In genomic region chr4:80266267-80266901, GRCh38 we compare ENCODE assay signal across 1 cellular context.
A peak's percentile ranks its signal among the peaks of the same experiment; 100 is the strongest.
TF ChIP-seq lines count a peak whose summit lies in the region.

Gene FGF5 (plus strand): TSS chr4:80266664. CDS start chr4:80266825, 161 bp downstream.

TF ChIP-seq in HEK293, 187 proteins besides CTCF, POLR2A, EP300 and RAD21 (continued from another document and continues in another):
- TF ChIP-seq ZNF488 (tag by site-specific recombination; IDR thresholded peaks at IDR 0.05) (no peak), ZNF585B (tag by site-specific recombination; IDR thresholded peaks at IDR 0.05) (no peak), MZF1 (tag by site-specific recombination; IDR thresholded peaks at IDR 0.05; ENCODE audit: borderline replicate concordance) (peak; percentile 43), PRDM10 (tag by site-specific recombination; IDR thresholded peaks at IDR 0.05) (peak; percentile 81), ZNF600 (tag by site-specific recombination; IDR thresholded peaks at IDR 0.05) (peak; percentile 27; the same call in 1 of the 2 replicates), ZSCAN5A (tag by site-specific recombination; IDR thresholded peaks at IDR 0.05) (no peak), GLI4 (tag by site-specific recombination; IDR thresholded peaks at IDR 0.05) (no peak), ZBTB7A (tag by site-specific recombination; IDR thresholded peaks at IDR 0.05; ENCODE audit: low read depth) (no peak), ZNF843 (tag by site-specific recombination; IDR thresholded peaks at IDR 0.05) (0 out of 2 replicates have a peak, but pooled peaks have one; percentile 30), ZNF114 (tag by site-specific recombination; IDR thresholded peaks at IDR 0.05) (no peak), ZNF23 (tag by site-specific recombination; IDR thresholded peaks at IDR 0.05; ENCODE audit: borderline replicate concordance) (no peak), ZNF214 (tag by site-specific recombination; IDR thresholded peaks at IDR 0.05; ENCODE audit: borderline replicate concordance) (no peak), ZNF560 (tag by site-specific recombination; IDR thresholded peaks at IDR 0.05; ENCODE audit: borderline replicate concordance) (no peak), ZNF423 (tag by site-specific recombination; IDR thresholded peaks at IDR 0.05) (0 out of 2 replicates have a peak, but pooled peaks have one; percentile 30), TSHZ1 (tag by site-specific recombination; IDR thresholded peaks at IDR 0.05; ENCODE audit: borderline replicate concordance) (no peak), ZNF366 (tag by site-specific recombination; conservative IDR thresholded peaks at IDR 0.05) (peak; percentile 91), ZFP69B (tag by site-specific recombination; IDR thresholded peaks at IDR 0.05) (no peak), REPIN1 (tag by site-specific recombination; IDR thresholded peaks at IDR 0.05; ENCODE audit: low read depth) (no peak), ZBTB49 (tag by site-specific recombination; IDR thresholded peaks at IDR 0.05; ENCODE audit: low read depth) (no peak), WT1 (tag by site-specific recombination; IDR thresholded peaks at IDR 0.05) (no peak), GLI2 (tag by site-specific recombination; IDR thresholded peaks at IDR 0.05; ENCODE audit: borderline replicate concordance, low read depth) (no peak), KLF9 (tag by site-specific recombination; IDR thresholded peaks at IDR 0.05; ENCODE audit: low read depth) (peak; percentile 45), ZNF654 (tag by site-specific recombination; IDR thresholded peaks at IDR 0.05; ENCODE audit: low read depth) (no peak), ZSCAN30 (tag by site-specific recombination; IDR thresholded peaks at IDR 0.05) (no peak), ZNF561 (tag by site-specific recombination; IDR thresholded peaks at IDR 0.05; ENCODE audit: borderline replicate concordance) (peak; percentile 40; the same call in 1 of the 2 replicates), ZNF394 (tag by site-specific recombination; IDR thresholded peaks at IDR 0.05; ENCODE audit: borderline replicate concordance) (peak; percentile 91), ZNF404 (tag by site-specific recombination; IDR thresholded peaks at IDR 0.05) (no peak), ZNF266 (tag by site-specific recombination; IDR thresholded peaks at IDR 0.05; ENCODE audit: low read depth) (no peak), ZNF76 (tag by site-specific recombination; IDR thresholded peaks at IDR 0.05; ENCODE audit: borderline replicate concordance, low read depth) (0 out of 2 replicates have a peak, but pooled peaks have one; percentile 6), ZBTB20 (tag by site-specific recombination; IDR thresholded peaks at IDR 0.05) (peak; percentile 90), KLF10 (tag by site-specific recombination; IDR thresholded peaks at IDR 0.05) (no peak), ZNF514 (tag by site-specific recombination; IDR thresholded peaks at IDR 0.05) (no peak), BCL11B (tag by site-specific recombination; IDR thresholded peaks at IDR 0.05; ENCODE audit: low read depth) (no peak), ZBTB17 (tag by site-specific recombination; IDR thresholded peaks at IDR 0.05) (peak; percentile 84), YY1 (tag by site-specific recombination; IDR thresholded peaks at IDR 0.05) (no peak), ZNF112 (tag by site-specific recombination; IDR thresholded peaks at IDR 0.05) (no peak), ZNF324 (tag by site-specific recombination; IDR thresholded peaks at IDR 0.05) (0 out of 2 replicates have a peak, but pooled peaks have one; percentile 36), ZNF211 (tag by site-specific recombination; IDR thresholded peaks at IDR 0.05; ENCODE audit: low read depth) (no peak), ZNF121 (tag by site-specific recombination; IDR thresholded peaks at IDR 0.05) (no peak), ZIC2 (tag by site-specific recombination; IDR thresholded peaks at IDR 0.05) (peak; percentile 33), ZFP41 (tag by site-specific recombination; IDR thresholded peaks at IDR 0.05; ENCODE audit: borderline replicate concordance) (no peak), ZNF26 (tag by site-specific recombination; IDR thresholded peaks at IDR 0.05) (no peak), ZXDB (tag by site-specific recombination; IDR thresholded peaks at IDR 0.05) (peak; percentile 34), ZNF501 (tag by site-specific recombination; IDR thresholded peaks at IDR 0.05) (peak; percentile 53; the same call in 1 of the 2 replicates), ZBTB10 (tag by site-specific recombination; IDR thresholded peaks at IDR 0.05) (no peak), ZNF639 (tag by site-specific recombination; IDR thresholded peaks at IDR 0.05) (no peak), EGR2 (tag by site-specific recombination; IDR thresholded peaks at IDR 0.05; ENCODE audit: low read depth) (peak; percentile 78)
